ENCODE assay signal across 31 cellular contexts in genomic region chr6:77177470-77177869, GRCh38.
"Had no signal": no experiment of that assay in that cellular context is flagged by ENCODE, and none has a peak within 500 bp of the region (broad histone marks: within the 10 kb centered on the region; RNA-seq: fewer than 3 reads in every experiment).

No MANE protein-coding gene starts in this region.

- H3K27ac Mint-ChIP-seq: natural killer cell; nephron; neural progenitor cell; progenitor cell of endocrine pancreas; stimulated activated memory B cell treated with anti-CD40 and anti-IgM and Interleukin-4, amounts not matched to agents 10 μg/mL and 1 μg/mL and 100 μg/mL, for 72 hours; stimulated activated naive CD8-positive, alpha-beta T cell treated with anti-CD3 and anti-CD28 coated beads, Interleukin-15, amount 100 ng/mL, for 72 hours; type B pancreatic cell had no signal

- H3K9ac ChIP-seq: neural progenitor cell, parathyroid adenoma had no signal

- H3K79me2 ChIP-seq: parathyroid adenoma had no signal

- H3K4me3 ChIP-seq: neural progenitor cell, ovary, psoas muscle, skin epidermis, smooth muscle cell, spleen, suprapubic skin, testis, tibial artery, transverse colon, upper lobe of right lung, uterus had no signal

- H3K27me3 Mint-ChIP-seq: progenitor cell of endocrine pancreas; stimulated activated memory B cell treated with anti-CD40 and anti-IgM and Interleukin-4, amounts not matched to agents 10 μg/mL and 1 μg/mL and 100 μg/mL, for 72 hours; stimulated activated naive CD8-positive, alpha-beta T cell treated with anti-CD3 and anti-CD28 coated beads, Interleukin-15, amount 100 ng/mL, for 72 hours; type B pancreatic cell had no signal

- H3K27me3 ChIP-seq: neural progenitor cell, ovary, spleen, suprapubic skin, testis, tibial artery, transverse colon, upper lobe of right lung, uterus had no signal

- H3K4me2 ChIP-seq: neural progenitor cell, smooth muscle cell had no signal

- H3K4me1 Mint-ChIP-seq: natural killer cell; stimulated activated memory B cell treated with anti-CD40 and anti-IgM and Interleukin-4, amounts not matched to agents 10 μg/mL and 1 μg/mL and 100 μg/mL, for 72 hours; stimulated activated naive CD8-positive, alpha-beta T cell treated with anti-CD3 and anti-CD28 coated beads, Interleukin-15, amount 100 ng/mL, for 72 hours had no signal

- H3K27ac ChIP-seq: neural progenitor cell, ovary, parathyroid adenoma, psoas muscle, skin epidermis, spleen, suprapubic skin, testis, tibial artery, transverse colon, upper lobe of right lung, uterus had no signal

- H3K4me3 Mint-ChIP-seq: natural killer cell; nephron; neural progenitor cell; stimulated activated memory B cell treated with anti-CD40 and anti-IgM and Interleukin-4, amounts not matched to agents 10 μg/mL and 1 μg/mL and 100 μg/mL, for 72 hours; stimulated activated naive CD8-positive, alpha-beta T cell treated with anti-CD3 and anti-CD28 coated beads, Interleukin-15, amount 100 ng/mL, for 72 hours; type B pancreatic cell had no signal

- DNase-seq: natural killer cell; occipital lobe; ovary; posterior cingulate gyrus; psoas muscle; right cardiac atrium; spleen; stimulated activated CD4-positive, alpha-beta T cell treated with anti-CD3 and anti-CD28 coated beads, Interleukin-12 subunit alpha, Interleukin-12 subunit beta, amount 100 ng/mL, for 4 hours; stimulated activated CD4-positive, alpha-beta T cell treated with anti-CD3 and anti-CD28 coated beads, Interleukin-1b, Interleukin-23, amount 100 ng/mL, for 48 hours; stimulated activated CD4-positive, alpha-beta T cell treated with anti-CD3 and anti-CD28 coated beads, Interleukin-4, amount 100 ng/mL, for 1 hour; stimulated activated CD4-positive, alpha-beta T cell treated with anti-CD3 and anti-CD28 coated beads, Interleukin-4, amount 100 ng/mL, for 4 hours; stimulated activated CD8-positive, alpha-beta memory T cell treated with anti-CD3 and anti-CD28 coated beads, Interleukin-4, amount 100 ng/mL, for 48 hours; stimulated activated naive CD4-positive, alpha-beta T cell; stimulated activated naive CD8-positive, alpha-beta T cell treated with anti-CD3 and anti-CD28 coated beads, Interleukin-15, amount 100 ng/mL, for 72 hours; stimulated activated naive CD8-positive, alpha-beta T cell treated with anti-CD3 and anti-CD28 coated beads, Interleukin-15, Interleukin-2, amounts not matched to agents 100 U/mL and 50 U/mL, for 24 hours; substantia nigra; testis; tibial artery; transverse colon; upper lobe of right lung; uterus had no signal

- H2AFZ ChIP-seq: neural progenitor cell, parathyroid adenoma had no signal

- H3K36me3 ChIP-seq: neural progenitor cell, ovary, spleen, suprapubic skin, tibial artery, transverse colon, upper lobe of right lung, uterus had no signal

- H3K36me3 Mint-ChIP-seq: neural progenitor cell; stimulated activated memory B cell treated with anti-CD40 and anti-IgM and Interleukin-4, amounts not matched to agents 10 μg/mL and 1 μg/mL and 100 μg/mL, for 72 hours; type B pancreatic cell had no signal

- H3K9me3 ChIP-seq: ovary, psoas muscle, testis, tibial artery, upper lobe of right lung, uterus had no signal

- H3K4me1 ChIP-seq: neural progenitor cell, parathyroid adenoma, psoas muscle, spleen, suprapubic skin, testis, transverse colon, upper lobe of right lung, uterus had no signal

- H3K9me3 Mint-ChIP-seq: nephron, type B pancreatic cell had no signal

- ATAC-seq: natural killer cell; psoas muscle; right cardiac atrium; sciatic nerve; stimulated activated memory B cell treated with anti-CD40 and anti-IgM and Interleukin-4, amounts not matched to agents 10 μg/mL and 1 μg/mL and 100 μg/mL, for 72 hours; stimulated activated naive CD8-positive, alpha-beta T cell treated with anti-CD3 and anti-CD28 coated beads, Interleukin-15, amount 100 ng/mL, for 72 hours; stimulated activated naive CD8-positive, alpha-beta T cell treated with anti-CD3 and anti-CD28 coated beads, Interleukin-15, Interleukin-2, amounts not matched to agents 100 U/mL and 50 U/mL, for 24 hours; upper lobe of right lung had no signal
